2 cellular contexts compared by ENCODE assay signal in the genomic region with DNA sequence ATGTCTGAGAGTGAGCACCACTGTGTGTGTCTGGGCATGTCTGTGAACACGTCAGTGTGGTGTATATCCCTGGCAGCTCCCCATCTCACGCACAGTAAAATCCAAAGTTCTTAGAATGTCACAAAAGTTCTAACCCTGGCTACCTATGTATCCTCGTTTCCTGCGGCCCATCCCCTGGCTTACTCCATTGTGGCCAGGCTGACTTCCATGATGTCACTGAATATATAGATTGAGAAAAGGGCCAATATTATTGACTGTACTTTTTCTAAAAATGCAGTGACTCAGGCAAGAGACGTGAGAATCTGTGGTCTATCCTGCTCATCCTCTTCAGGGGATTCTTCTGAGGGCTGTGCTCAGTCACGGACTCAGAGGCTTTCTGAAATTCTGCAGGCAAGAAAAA.
TF ChIP-seq lines count a peak whose summit lies in the region.

No MANE protein-coding gene starts in this region.

TF ChIP-seq in WTC11, 78 proteins besides CTCF, POLR2A, EP300 and RAD21 (continued from another document):
- TF ChIP-seq, protein P1, sequence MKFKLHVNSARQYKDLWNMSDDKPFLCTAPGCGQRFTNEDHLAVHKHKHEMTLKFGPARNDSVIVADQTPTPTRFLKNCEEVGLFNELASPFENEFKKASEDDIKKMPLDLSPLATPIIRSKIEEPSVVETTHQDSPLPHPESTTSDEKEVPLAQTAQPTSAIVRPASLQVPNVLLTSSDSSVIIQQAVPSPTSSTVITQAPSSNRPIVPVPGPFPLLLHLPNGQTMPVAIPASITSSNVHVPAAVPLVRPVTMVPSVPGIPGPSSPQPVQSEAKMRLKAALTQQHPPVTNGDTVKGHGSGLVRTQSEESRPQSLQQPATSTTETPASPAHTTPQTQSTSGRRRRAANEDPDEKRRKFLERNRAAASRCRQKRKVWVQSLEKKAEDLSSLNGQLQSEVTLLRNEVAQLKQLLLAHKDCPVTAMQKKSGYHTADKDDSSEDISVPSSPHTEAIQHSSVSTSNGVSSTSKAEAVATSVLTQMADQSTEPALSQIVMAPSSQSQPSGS (CRISPR knock-in tag; IDR thresholded peaks at IDR 0.05; ENCODE audit: borderline replicate concordance, low read depth): no peak
- TF ChIP-seq ZNF121 (CRISPR knock-in tag; IDR thresholded peaks at IDR 0.05): no peak
- no peak for TF ChIP-seq ZNF263 (CRISPR knock-in tag; IDR thresholded peaks at IDR 0.05; ENCODE audit: low read depth)
- TF ChIP-seq, protein P2, sequence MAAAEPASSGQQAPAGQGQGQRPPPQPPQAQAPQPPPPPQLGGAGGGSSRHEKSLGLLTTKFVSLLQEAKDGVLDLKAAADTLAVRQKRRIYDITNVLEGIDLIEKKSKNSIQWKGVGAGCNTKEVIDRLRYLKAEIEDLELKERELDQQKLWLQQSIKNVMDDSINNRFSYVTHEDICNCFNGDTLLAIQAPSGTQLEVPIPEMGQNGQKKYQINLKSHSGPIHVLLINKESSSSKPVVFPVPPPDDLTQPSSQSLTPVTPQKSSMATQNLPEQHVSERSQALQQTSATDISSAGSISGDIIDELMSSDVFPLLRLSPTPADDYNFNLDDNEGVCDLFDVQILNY (CRISPR knock-in tag; IDR thresholded peaks at IDR 0.05): no peak

TF ChIP-seq in SK-N-SH, 30 proteins besides CTCF, POLR2A, EP300 and RAD21 (continued from another document):
- no peak for TF ChIP-seq FOSL2 (IDR thresholded peaks at IDR 0.05; ENCODE audit: borderline replicate concordance, low read depth)
- TF ChIP-seq, protein P3, sequence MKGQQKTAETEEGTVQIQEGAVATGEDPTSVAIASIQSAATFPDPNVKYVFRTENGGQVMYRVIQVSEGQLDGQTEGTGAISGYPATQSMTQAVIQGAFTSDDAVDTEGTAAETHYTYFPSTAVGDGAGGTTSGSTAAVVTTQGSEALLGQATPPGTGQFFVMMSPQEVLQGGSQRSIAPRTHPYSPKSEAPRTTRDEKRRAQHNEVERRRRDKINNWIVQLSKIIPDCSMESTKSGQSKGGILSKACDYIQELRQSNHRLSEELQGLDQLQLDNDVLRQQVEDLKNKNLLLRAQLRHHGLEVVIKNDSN (IDR thresholded peaks at IDR 0.05; ENCODE audit: borderline replicate concordance, low read depth): no peak
- TF ChIP-seq, protein P4, sequence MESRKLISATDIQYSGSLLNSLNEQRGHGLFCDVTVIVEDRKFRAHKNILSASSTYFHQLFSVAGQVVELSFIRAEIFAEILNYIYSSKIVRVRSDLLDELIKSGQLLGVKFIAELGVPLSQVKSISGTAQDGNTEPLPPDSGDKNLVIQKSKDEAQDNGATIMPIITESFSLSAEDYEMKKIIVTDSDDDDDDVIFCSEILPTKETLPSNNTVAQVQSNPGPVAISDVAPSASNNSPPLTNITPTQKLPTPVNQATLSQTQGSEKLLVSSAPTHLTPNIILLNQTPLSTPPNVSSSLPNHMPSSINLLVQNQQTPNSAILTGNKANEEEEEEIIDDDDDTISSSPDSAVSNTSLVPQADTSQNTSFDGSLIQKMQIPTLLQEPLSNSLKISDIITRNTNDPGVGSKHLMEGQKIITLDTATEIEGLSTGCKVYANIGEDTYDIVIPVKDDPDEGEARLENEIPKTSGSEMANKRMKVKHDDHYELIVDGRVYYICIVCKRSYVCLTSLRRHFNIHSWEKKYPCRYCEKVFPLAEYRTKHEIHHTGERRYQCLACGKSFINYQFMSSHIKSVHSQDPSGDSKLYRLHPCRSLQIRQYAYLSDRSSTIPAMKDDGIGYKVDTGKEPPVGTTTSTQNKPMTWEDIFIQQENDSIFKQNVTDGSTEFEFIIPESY (IDR thresholded peaks at IDR 0.05; ENCODE audit: borderline replicate concordance, low read depth): no peak
- no peak for TF ChIP-seq SIN3A (IDR thresholded peaks at IDR 0.05; ENCODE audit: borderline replicate concordance, low read depth, low read length)
- no peak for TF ChIP-seq FOXJ3 (CRISPR knock-in tag; IDR thresholded peaks at IDR 0.05)
- TF ChIP-seq FOXM1 (IDR thresholded peaks at IDR 0.05; ENCODE audit: low read depth): no peak
